Comparison of ENCODE assay signal across 16 cellular contexts in genomic region chr7:11130012-11130411, GRCh38.
DNase-seq lines count a peak whose midpoint lies in the region; ATAC-seq, FAIRE-seq and TF ChIP-seq lines count a peak whose summit lies in the region.
"Had no signal": no experiment of that assay in that cellular context is flagged by ENCODE, and none has a peak within 500 bp of the region (broad histone marks: within the 10 kb centered on the region; RNA-seq: fewer than 3 reads in every experiment).

No MANE protein-coding gene starts in this region.

- H3K27ac ChIP-seq in IMR-90 (ENCODE audit: insufficient read depth, low read length) (no peak overlapping the region), astrocyte (ENCODE audit: low read depth, low read length) (no peak overlapping the region), mesenchymal stem cell (ENCODE audit: low read length, poor library complexity, severe bottlenecking) (no peak overlapping the region)
- no peak overlapping the region for H3K27ac ChIP-seq in naive thymus-derived CD4-positive, alpha-beta T cell (ENCODE audit: low read depth, low read length)
- H3K27ac ChIP-seq: colonic mucosa, foreskin keratinocyte had no signal

- WGBS in IMR-90 (ENCODE audit: extremely low coverage in 2 of 2, insufficient read length in 1 of 2), 2 experiments: no CpG with 5 or more reads among the region's 4 CpGs
- WGBS in mesenchymal stem cell: 48% methylated on average over 4 of the region's 4 CpGs

- CTCF ChIA-PET in BJ (lab: Yijun Ruan, JAX) (no interaction called here), IMR-90 (lab: Yijun Ruan, JAX) (no interaction called here)
- CTCF ChIA-PET in naive thymus-derived CD4-positive, alpha-beta T cell (lab: Charles Lee): no interaction called here

- no peak overlapping the region for H3K14ac ChIP-seq in IMR-90 (replicated peaks; ENCODE audit: low read depth, low read length)
- H3K14ac ChIP-seq in mesenchymal stem cell (ENCODE audit: low read length in 2 of 2): no peak overlapping the region

- POLR2A ChIA-PET in BJ (lab: Charles Lee) (no interaction called here), IMR-90 (lab: Charles Lee; ENCODE audit: unreplicated experiment) (no interaction called here)
- POLR2A ChIA-PET in naive thymus-derived CD4-positive, alpha-beta T cell (lab: Charles Lee): no interaction called here

- H2AK5ac ChIP-seq in IMR-90 (ENCODE audit: low read depth, low read length) (no peak overlapping the region), mesenchymal stem cell (ENCODE audit: low read length, severe bottlenecking) (no peak overlapping the region)

- H3K4me1 Mint-ChIP-seq in astrocyte (ENCODE audit: low read depth, unreplicated experiment): peaks cover 18% of the 10 kb centered on the region
- peaks cover 19 to 35% (median 27%) of the 10 kb centered on the region in 7 donors for H3K4me1 Mint-ChIP-seq in naive thymus-derived CD4-positive, alpha-beta T cell

- H3K9ac ChIP-seq in IMR-90 (ENCODE audit: low read depth, low read length) (no peak overlapping the region), astrocyte (ENCODE audit: low read length) (no peak overlapping the region), mesenchymal stem cell (ENCODE audit: low read length) (no peak overlapping the region)
- H3K9ac ChIP-seq: BLaER1 treated with 17β-estradiol and CSF1 and Interleukin-3, amounts not matched to agents 10 nM and 100 nM had no signal

- H3K4me2 ChIP-seq in IMR-90 (ENCODE audit: low read depth, low read length): no peak overlapping the region
- H3K4me2 ChIP-seq in astrocyte (ENCODE audit: low read length): peak overlapping the region; percentile 2
- H3K4me2 ChIP-seq in mesenchymal stem cell (ENCODE audit: low read length, poor library complexity, severe bottlenecking): no peak overlapping the region

- H4K91ac ChIP-seq in IMR-90 (ENCODE audit: insufficient read depth, low read depth, low read length): no peak overlapping the region
- H4K91ac ChIP-seq in mesenchymal stem cell (ENCODE audit: low read length): no peak overlapping the region

- no peaks in the 10 kb centered on the region for H4K20me1 ChIP-seq in IMR-90 (ENCODE audit: insufficient read depth, low read length)
- no peaks in the 10 kb centered on the region for H4K20me1 ChIP-seq in astrocyte (ENCODE audit: insufficient read depth, low read length)
- H4K20me1 ChIP-seq: BLaER1 treated with 17β-estradiol and CSF1 and Interleukin-3, amounts not matched to agents 10 nM and 100 nM had no signal

- peak; percentile 92 for ATAC-seq in IMR-90 (ENCODE audit: low read depth)
- no peak for ATAC-seq in GM21737 (IDR thresholded peaks at IDR 0.05; ENCODE audit: unreplicated experiment)
- ATAC-seq in naive thymus-derived CD4-positive, alpha-beta T cell: no peak
- ATAC-seq: foreskin keratinocyte, right cardiac atrium, T-cell had no signal

- no peak for FAIRE-seq in astrocyte (lab: Jason Lieb, UNC)

- H2AFZ ChIP-seq in IMR-90 (replicated peaks; ENCODE audit: low read length, poor library complexity): no peak overlapping the region
- no peak overlapping the region for H2AFZ ChIP-seq in astrocyte (ENCODE audit: low read depth, low read length)
- no peak overlapping the region for H2AFZ ChIP-seq in mesenchymal stem cell (ENCODE audit: low read depth, low read length)

- H3K4me3 ChIP-seq in BJ (ENCODE audit: low read depth, low read length) (no peak overlapping the region), IMR-90 (ENCODE audit: insufficient read depth, low read depth, low read length) (no peak overlapping the region), astrocyte (ENCODE audit: insufficient read depth, low read depth, low read length) (no peak overlapping the region), mesenchymal stem cell (ENCODE audit: insufficient read depth in 1 of 2, low read depth in 1 of 2, low read length in 2 of 2) (no peak overlapping the region)
- H3K4me3 ChIP-seq in naive thymus-derived CD4-positive, alpha-beta T cell (ENCODE audit: low read length): no peak overlapping the region
- H3K4me3 ChIP-seq: BLaER1 treated with 17β-estradiol and CSF1 and Interleukin-3, amounts not matched to agents 10 nM and 100 nM; colonic mucosa had no signal

- no peak overlapping the region for H4K8ac ChIP-seq in IMR-90 (ENCODE audit: low read depth in 2 of 2, low read length in 2 of 2)
- H4K8ac ChIP-seq in mesenchymal stem cell (ENCODE audit: low read length): no peak overlapping the region

- H2BK20ac ChIP-seq in IMR-90 (ENCODE audit: low read depth, low read length): no peak overlapping the region

- H3K27me3 ChIP-seq in BJ (ENCODE audit: control insufficient read depth, insufficient read depth, low read length) (no peaks in the 10 kb centered on the region), IMR-90 (ENCODE audit: control insufficient read depth, insufficient read depth, low read length) (no peaks in the 10 kb centered on the region), astrocyte (ENCODE audit: insufficient read depth, low read length) (no peaks in the 10 kb centered on the region), mesenchymal stem cell (ENCODE audit: control insufficient read depth in 1 of 2, insufficient read depth in 1 of 2, low read length in 2 of 2) (no peaks in the 10 kb centered on the region)
- no peaks in the 10 kb centered on the region for H3K27me3 ChIP-seq in naive thymus-derived CD4-positive, alpha-beta T cell (ENCODE audit: control insufficient read depth in 2 of 2, insufficient read depth in 2 of 2, low read length in 2 of 2)
- H3K27me3 ChIP-seq: BLaER1 treated with 17β-estradiol and CSF1 and Interleukin-3, amounts not matched to agents 10 nM and 100 nM; colonic mucosa; foreskin keratinocyte had no signal

- H3K4ac ChIP-seq in IMR-90 (ENCODE audit: low read depth, low read length) (no peak overlapping the region), mesenchymal stem cell (ENCODE audit: low read depth in 1 of 2, low read length in 2 of 2) (no peak overlapping the region)

- H3K18ac ChIP-seq in IMR-90 (ENCODE audit: low read depth, low read length) (no peak overlapping the region), mesenchymal stem cell (ENCODE audit: low read depth in 1 of 2, low read length in 2 of 2) (no peak overlapping the region)

- H2AK9ac ChIP-seq in IMR-90 (replicated peaks; ENCODE audit: low read depth, low read length, poor library complexity): no peak overlapping the region

- no peaks in the 10 kb centered on the region for H3K9me3 Mint-ChIP-seq in astrocyte (ENCODE audit: unreplicated experiment)
- no peaks in the 10 kb centered on the region for H3K9me3 Mint-ChIP-seq in naive thymus-derived CD4-positive, alpha-beta T cell
- H3K9me3 Mint-ChIP-seq: activated naive CD4-positive, alpha-beta T cell treated with anti-CD3 and anti-CD28 coated beads for 36 hours; T-cell had no signal

- H3K4me3 Mint-ChIP-seq in astrocyte (ENCODE audit: unreplicated experiment): no peak overlapping the region
- no peak overlapping the region for H3K4me3 Mint-ChIP-seq in naive thymus-derived CD4-positive, alpha-beta T cell
- H3K4me3 Mint-ChIP-seq: activated CD4-positive, alpha-beta T cell treated with anti-CD3 and anti-CD28 coated beads, Interleukin-2, amount 10 ng/mL, durations not matched to agents 7 days and 5 days; activated naive CD4-positive, alpha-beta T cell treated with anti-CD3 and anti-CD28 coated beads for 36 hours; T-cell had no signal

- in situ Hi-C loops in IMR-90 (cut with MboI; ENCODE audit: low sequenced_read_pairs): no loop called here

- H2BK120ac ChIP-seq in IMR-90 (ENCODE audit: low read depth, low read length) (no peak overlapping the region), mesenchymal stem cell (ENCODE audit: low read depth, low read length) (no peak overlapping the region)

- H3K56ac ChIP-seq in IMR-90 (ENCODE audit: extremely low read depth, insufficient read depth, low read length): no peak overlapping the region

- H3K27me3 Mint-ChIP-seq in astrocyte (ENCODE audit: low read depth, unreplicated experiment): no peaks in the 10 kb centered on the region
- no peaks in the 10 kb centered on the region for H3K27me3 Mint-ChIP-seq in naive thymus-derived CD4-positive, alpha-beta T cell
- H3K27me3 Mint-ChIP-seq: activated CD4-positive, alpha-beta T cell treated with anti-CD3 and anti-CD28 coated beads, Interleukin-2, amount 10 ng/mL, durations not matched to agents 7 days and 5 days; T-cell had no signal

- no peak overlapping the region for H4K5ac ChIP-seq in IMR-90 (ENCODE audit: low read depth, low read length)

- peaks cover 2% of the 10 kb centered on the region; the same call in 1 of the 2 replicates for H3K4me1 ChIP-seq in IMR-90 (ENCODE audit: control insufficient read depth, insufficient read depth, low read length)
- H3K4me1 ChIP-seq in astrocyte (ENCODE audit: insufficient read depth, low read length): peaks cover 5% of the 10 kb centered on the region
- H3K4me1 ChIP-seq in mesenchymal stem cell (ENCODE audit: control insufficient read depth, insufficient read depth, low read depth, low read length): no peaks in the 10 kb centered on the region
- peaks cover 0 to 4% of the 10 kb centered on the region in 2 donors for H3K4me1 ChIP-seq in naive thymus-derived CD4-positive, alpha-beta T cell (ENCODE audit: control insufficient read depth in 2 of 2, insufficient read depth in 2 of 2, low read length in 2 of 2)
- H3K4me1 ChIP-seq: foreskin keratinocyte had no signal

- H3K36me3 Mint-ChIP-seq in astrocyte (ENCODE audit: low read depth, unreplicated experiment): no peaks in the 10 kb centered on the region
- peaks cover 4 to 52% (median 32%) of the 10 kb centered on the region in 5 donors for H3K36me3 Mint-ChIP-seq in naive thymus-derived CD4-positive, alpha-beta T cell

- H2BK15ac ChIP-seq in IMR-90 (ENCODE audit: low read depth, low read length) (no peak overlapping the region), mesenchymal stem cell (ENCODE audit: low read depth, poor library complexity, severe bottlenecking) (no peak overlapping the region)

- no peak for TF ChIP-seq RAD21 in IMR-90 (IDR thresholded peaks at IDR 0.05; ENCODE audit: low read length)

- H3K9me3 ChIP-seq in IMR-90 (ENCODE audit: control insufficient read depth, insufficient read depth, low read length) (no peaks in the 10 kb centered on the region), astrocyte (ENCODE audit: insufficient read depth, low read depth, low read length) (no peaks in the 10 kb centered on the region), mesenchymal stem cell (ENCODE audit: control insufficient read depth, low read length) (no peaks in the 10 kb centered on the region)
- no peaks in the 10 kb centered on the region for H3K9me3 ChIP-seq in naive thymus-derived CD4-positive, alpha-beta T cell (ENCODE audit: control insufficient read depth in 2 of 3, low read length in 3 of 3)
- H3K9me3 ChIP-seq: colonic mucosa had no signal

- TF ChIP-seq POLR2A in IMR-90 (IDR thresholded peaks at IDR 0.05; ENCODE audit: low read depth, low read length): no peak

- no peak overlapping the region for H2BK12ac ChIP-seq in mesenchymal stem cell (ENCODE audit: low read length in 2 of 2)

- H3K23ac ChIP-seq in IMR-90 (ENCODE audit: low read depth, low read length) (no peak overlapping the region), mesenchymal stem cell (ENCODE audit: low read length in 2 of 2) (no peak overlapping the region)

- H3K36me3 ChIP-seq in BJ (ENCODE audit: control insufficient read depth, insufficient read depth, low read length) (no peaks in the 10 kb centered on the region), IMR-90 (ENCODE audit: control insufficient read depth, insufficient read depth, low read length) (peaks cover 2% of the 10 kb centered on the region; the same call in 1 of the 2 replicates), astrocyte (ENCODE audit: insufficient read depth, low read length) (no peaks in the 10 kb centered on the region), mesenchymal stem cell (ENCODE audit: control insufficient read depth in 1 of 2, insufficient read depth in 2 of 2, low read depth in 1 of 2, low read length in 2 of 2) (peaks cover 0 to 16% of the 10 kb centered on the region in 2 experiments)
- peaks cover 0 to 5% (median 0%) of the 10 kb centered on the region in 3 experiments for H3K36me3 ChIP-seq in naive thymus-derived CD4-positive, alpha-beta T cell (ENCODE audit: control insufficient read depth in 2 of 3, insufficient read depth in 3 of 3, low read length in 3 of 3)
- H3K36me3 ChIP-seq: colonic mucosa had no signal

- peaks cover 0 to 3% of the 10 kb centered on the region in 2 experiments; a peak in 1 of 4 replicates for H3K79me1 ChIP-seq in IMR-90 (ENCODE audit: low read depth in 1 of 2, low read length in 2 of 2)
- H3K79me1 ChIP-seq in mesenchymal stem cell (replicated peaks; ENCODE audit: low read length, poor library complexity, severe bottlenecking): no peaks in the 10 kb centered on the region

- DNase-seq in BJ (ENCODE audit: low read depth) (peak; percentile 1), IMR-90 (peak; percentile 95), astrocyte (ENCODE audit: low read depth) (peak; percentile 73), mesenchymal stem cell (peak; percentile 51), SW480 (ENCODE audit: low spot score) (no peak), HT-29 (ENCODE audit: low spot score) (no peak)
- no peak for DNase-seq in naive thymus-derived CD4-positive, alpha-beta T cell
- DNase-seq: activated CD4-positive, alpha-beta T cell treated with anti-CD3 and anti-CD28 coated beads, Interleukin-2, amount 10 ng/mL, durations not matched to agents 7 days and 5 days; activated naive CD4-positive, alpha-beta T cell treated with anti-CD3 and anti-CD28 coated beads for 36 hours; colonic mucosa; foreskin keratinocyte; right cardiac atrium; substantia nigra; T-cell had no signal

- no peak overlapping the region for H3K27ac Mint-ChIP-seq in astrocyte (ENCODE audit: unreplicated experiment)
- H3K27ac Mint-ChIP-seq in naive thymus-derived CD4-positive, alpha-beta T cell: no peak overlapping the region
- H3K27ac Mint-ChIP-seq: activated CD4-positive, alpha-beta T cell treated with anti-CD3 and anti-CD28 coated beads, Interleukin-2, amount 10 ng/mL, durations not matched to agents 7 days and 5 days; activated naive CD4-positive, alpha-beta T cell treated with anti-CD3 and anti-CD28 coated beads for 36 hours; T-cell had no signal

- 0 out of 2 replicates have a peak, but pooled peaks cover 3% of the 10 kb centered on the region for H3K9me1 ChIP-seq in IMR-90 (ENCODE audit: insufficient read depth, low read length)

- no TSS peak for BruUV-seq in IMR-90 (replicated peaks; lab: Mats Ljungman, UMichigan)

- dilution Hi-C loops in IMR-90 (cut with HindIII; ENCODE audit: low sequenced_read_pairs, unreplicated experiment): no loop called here

- TF ChIP-seq CTCF in BJ (IDR thresholded peaks at IDR 0.05; ENCODE audit: insufficient read depth, low read depth, low read length): no peak
- no peak for TF ChIP-seq CTCF in IMR-90 (conservative IDR thresholded peaks at IDR 0.05; ENCODE audit: low read depth, low read length)
- TF ChIP-seq CTCF in astrocyte (IDR thresholded peaks at IDR 0.05; ENCODE audit: insufficient read depth, low read depth, low read length): no peak

- H2BK5ac ChIP-seq in IMR-90 (ENCODE audit: low read depth, low read length, poor library complexity, severe bottlenecking): no peak overlapping the region
- H2BK5ac ChIP-seq in mesenchymal stem cell (ENCODE audit: low read depth, low read length, poor library complexity, severe bottlenecking): no peak overlapping the region

- intact Hi-C loops in IMR-90 (cut with micrococcal nuclease): no loop called here
- intact Hi-C loops in naive thymus-derived CD4-positive, alpha-beta T cell (cut with micrococcal nuclease): no loop called here

- no peaks in the 10 kb centered on the region for H3K79me2 ChIP-seq in astrocyte (ENCODE audit: insufficient read depth, low read length)

Comparison
In these comparisons a context has a peak if more than half of its experiments do, and no peak if none do; other contexts are left out.
1. DNase-seq: peak in BJ (single experiment), IMR-90 (single experiment), astrocyte (single experiment) and mesenchymal stem cell (single experiment); none in naive thymus-derived CD4-positive, alpha-beta T cell (0 of 9), SW480 (single experiment) and HT-29 (single experiment).